ENCODE assay signal across 14 cellular contexts in the genomic region with DNA sequence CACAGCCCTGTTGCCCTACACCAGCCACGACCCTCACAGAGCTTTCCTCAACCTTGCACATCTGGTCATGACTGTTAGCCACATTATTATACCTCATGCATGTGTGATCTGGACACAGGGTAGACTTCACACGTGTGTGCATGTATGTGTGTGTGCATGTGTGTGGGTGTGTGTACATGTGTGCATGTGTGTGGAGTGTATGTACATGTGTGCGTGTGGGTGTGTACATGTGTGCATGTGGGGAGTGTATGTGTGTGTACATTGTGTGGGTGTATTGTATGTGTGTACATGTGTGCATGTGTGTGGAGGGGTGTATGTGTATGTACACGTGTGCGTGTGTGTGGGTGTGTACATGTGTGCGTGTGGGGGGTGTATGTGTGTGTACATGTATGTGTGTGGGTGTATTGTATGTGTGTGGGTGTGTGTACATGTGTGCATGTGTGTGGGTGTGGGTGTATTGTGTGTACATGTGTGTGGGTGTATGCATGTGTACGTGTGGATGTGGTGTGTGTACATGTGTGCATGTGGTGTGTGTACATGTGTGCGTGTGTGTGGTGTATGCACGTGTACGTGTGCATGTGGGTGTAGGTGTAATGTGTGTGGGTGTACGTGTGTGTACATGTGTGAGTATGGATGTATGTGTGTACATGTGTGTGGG.
"Had no signal": no experiment of that assay in that cellular context is flagged by ENCODE, and none has a peak within 500 bp of the region (broad histone marks: within the 10 kb centered on the region; RNA-seq: fewer than 3 reads in every experiment).

No MANE protein-coding gene starts in this region.

- H3K9me3 ChIP-seq: SJCRH30 had no signal

- H3K27me3 Mint-ChIP-seq: activated naive CD4-positive, alpha-beta T cell treated with anti-CD3 and anti-CD28 coated beads, Interleukin-2, amount 10 ng/mL, durations not matched to agents 7 days and 5 days had no signal

- ATAC-seq: mucosa of descending colon; naive thymus-derived CD4-positive, alpha-beta T cell; stimulated activated effector memory CD8-positive, alpha-beta T cell treated with anti-CD3 and anti-CD28 coated beads, Interleukin-12 subunit alpha, Interleukin-12 subunit beta, amount 100 ng/mL, for 72 hours had no signal

- H3K4me3 Mint-ChIP-seq: activated naive CD4-positive, alpha-beta T cell treated with anti-CD3 and anti-CD28 coated beads, Interleukin-2, amount 10 ng/mL, durations not matched to agents 7 days and 5 days; naive thymus-derived CD4-positive, alpha-beta T cell; stimulated activated effector memory CD8-positive, alpha-beta T cell treated with anti-CD3 and anti-CD28 coated beads, Interleukin-12 subunit alpha, Interleukin-12 subunit beta, amount 100 ng/mL, for 72 hours; T-helper 2 cell treated with Interferon-gamma antibody and Interleukin-4, amounts not matched to agents 5 μg/mL and 100 μg/mL, for 36 hours had no signal

- H3K27ac ChIP-seq: left ventricle myocardium inferior, sigmoid colon, SJCRH30, spleen, tibial artery had no signal

- H3K4me1 Mint-ChIP-seq: activated naive CD4-positive, alpha-beta T cell treated with anti-CD3 and anti-CD28 coated beads, Interleukin-2, amount 10 ng/mL, durations not matched to agents 7 days and 5 days had no signal

- H3K27ac Mint-ChIP-seq: activated naive CD4-positive, alpha-beta T cell treated with anti-CD3 and anti-CD28 coated beads, Interleukin-2, amount 10 ng/mL, durations not matched to agents 7 days and 5 days; naive thymus-derived CD4-positive, alpha-beta T cell; stimulated activated effector memory CD8-positive, alpha-beta T cell treated with anti-CD3 and anti-CD28 coated beads, Interleukin-12 subunit alpha, Interleukin-12 subunit beta, amount 100 ng/mL, for 72 hours; T-helper 2 cell treated with Interferon-gamma antibody and Interleukin-4, amounts not matched to agents 5 μg/mL and 100 μg/mL, for 36 hours had no signal

- H3K36me3 ChIP-seq: left ventricle myocardium inferior, sigmoid colon, SJCRH30, spleen, tibial artery had no signal

- H3K4me3 ChIP-seq: left ventricle myocardium inferior, mucosa of descending colon, sigmoid colon, SJCRH30, spleen, tibial artery had no signal

- H3K4me1 ChIP-seq: left ventricle myocardium inferior, sigmoid colon, SJCRH30, spleen, tibial artery had no signal

- H3K27me3 ChIP-seq: SJCRH30, spleen, tibial artery had no signal

- DNase-seq: activated CD4-positive, alpha-beta T cell treated with anti-CD3 and anti-CD28 coated beads, Interleukin-2, amount 50 U/mL, for 1 hour; activated CD4-positive, CD25-positive, alpha-beta regulatory T cell; activated naive CD4-positive, alpha-beta T cell treated with anti-CD3 and anti-CD28 coated beads, Interleukin-2, amount 10 ng/mL, durations not matched to agents 7 days and 5 days; activated T-cell treated with anti-CD3 and anti-CD28 coated beads for 4 hours; foreskin fibroblast; left ventricle myocardium inferior; mucosa of descending colon; naive thymus-derived CD4-positive, alpha-beta T cell; sigmoid colon; SJCRH30; spleen; tibial artery had no signal
